ENCODE assay signal across 8 cellular contexts in genomic region chr10:119177708-119178370, GRCh38. TPM values are rescaled to one million over a fixed set of nuclear protein-coding genes. Genes with fewer than 3 reads are reported as not detected.
DNase-seq lines count a peak whose midpoint lies in the region; ATAC-seq, FAIRE-seq and TF ChIP-seq lines count a peak whose summit lies in the region.

No MANE protein-coding gene starts in this region.

- H3K4me3 ChIP-seq in skeletal muscle satellite cell (ENCODE audit: low read length), result peak overlapping the region; percentile 97

- H3K9ac ChIP-seq in skeletal muscle satellite cell (ENCODE audit: low read depth, low read length), result peak overlapping the region; percentile 97

- peaks cover 34% of the 10 kb centered on the region for H3K4me1 Mint-ChIP-seq in activated CD8-positive, alpha-beta memory T cell treated with anti-CD3 and anti-CD28 coated beads, Interleukin-2, amount 10 ng/mL, durations not matched to agents 7 days and 5 days

- ATAC-seq in GM19328 (IDR thresholded peaks at IDR 0.05; ENCODE audit: unreplicated experiment) (peak; percentile 27), HG03196 (IDR thresholded peaks at IDR 0.05; ENCODE audit: unreplicated experiment) (peak; percentile 11), left cardiac atrium (peak; percentile 2 to 11), HG02610 (IDR thresholded peaks at IDR 0.05; ENCODE audit: unreplicated experiment) (no peak), HG03469 (IDR thresholded peaks at IDR 0.05; ENCODE audit: unreplicated experiment) (no peak)
- peak; percentile 46 for ATAC-seq in activated CD8-positive, alpha-beta memory T cell treated with anti-CD3 and anti-CD28 coated beads, Interleukin-2, amount 10 ng/mL, durations not matched to agents 7 days and 5 days

- no peak for FAIRE-seq in D721Med (lab: Jason Lieb, UNC)

- H3K27me3 ChIP-seq in skeletal muscle satellite cell (ENCODE audit: control insufficient read depth, insufficient read depth, low read length), result no peaks in the 10 kb centered on the region

- peak overlapping the region; percentile 93 for H3K4me2 ChIP-seq in skeletal muscle satellite cell (ENCODE audit: low read length)

- peaks cover 25% of the 10 kb centered on the region for H3K4me1 ChIP-seq in skeletal muscle satellite cell (ENCODE audit: control insufficient read depth, insufficient read depth, low read length)

- peaks cover 22% of the 10 kb centered on the region for H3K36me3 ChIP-seq in skeletal muscle satellite cell (ENCODE audit: insufficient read depth, low read length)

- peak; percentile 75 for DNase-seq in activated CD8-positive, alpha-beta memory T cell treated with anti-CD3 and anti-CD28 coated beads, Interleukin-2, amount 10 ng/mL, durations not matched to agents 7 days and 5 days
- DNase-seq in left cardiac atrium, result no peak
- DNase-seq in D721Med (ENCODE audit: insufficient read length, low spot score), result no peak

- intact Hi-C loops in left cardiac atrium (cut with DNase I), result no loop called here

- CTCF ChIA-PET in activated CD8-positive, alpha-beta memory T cell treated with anti-CD3 and anti-CD28 coated beads, Interleukin-2, amount 10 ng/mL, durations not matched to agents 7 days and 5 days (lab: Charles Lee), result interaction anchor here (1.2 to 2.1 kb wide), 3 partner anchors 32 to 365 kb away, joined by 3 to 5 read pairs (median 3); partner anchors contain the start of gene RGS10

- H3K27ac Mint-ChIP-seq in activated CD8-positive, alpha-beta memory T cell treated with anti-CD3 and anti-CD28 coated beads, Interleukin-2, amount 10 ng/mL, durations not matched to agents 7 days and 5 days, result peak overlapping the region; percentile 97

- H3K4me3 Mint-ChIP-seq in activated CD8-positive, alpha-beta memory T cell treated with anti-CD3 and anti-CD28 coated beads, Interleukin-2, amount 10 ng/mL, durations not matched to agents 7 days and 5 days, result peak overlapping the region; percentile 96

- H3K36me3 Mint-ChIP-seq in activated CD8-positive, alpha-beta memory T cell treated with anti-CD3 and anti-CD28 coated beads, Interleukin-2, amount 10 ng/mL, durations not matched to agents 7 days and 5 days, result peaks cover 26% of the 10 kb centered on the region

- no peaks in the 10 kb centered on the region for H3K9me3 Mint-ChIP-seq in activated CD8-positive, alpha-beta memory T cell treated with anti-CD3 and anti-CD28 coated beads, Interleukin-2, amount 10 ng/mL, durations not matched to agents 7 days and 5 days (ENCODE audit: low read depth)

- H3K27me3 Mint-ChIP-seq in activated CD8-positive, alpha-beta memory T cell treated with anti-CD3 and anti-CD28 coated beads, Interleukin-2, amount 10 ng/mL, durations not matched to agents 7 days and 5 days, result no peaks in the 10 kb centered on the region

- TF ChIP-seq CTCF in D721Med (IDR thresholded peaks at IDR 0.05; ENCODE audit: insufficient read depth, missing control alignments), result no peak

- no peaks in the 10 kb centered on the region for H3K9me3 ChIP-seq in skeletal muscle satellite cell (replicated peaks; ENCODE audit: low read length)

RNA-seq across cellular contexts. Expression of gene PRDX3, which starts 0.8 kb away (rescaled TPM):
- 100 to 1,000 TPM; 124 to 166 TPM for total RNA-seq in activated CD8-positive, alpha-beta memory T cell treated with anti-CD3 and anti-CD28 coated beads, Interleukin-2, amount 10 ng/mL, durations not matched to agents 7 days and 5 days
- 100 to 1,000 TPM; 162 to 183 TPM for total RNA-seq in left cardiac atrium
- 164 and 171 TPM in 2 replicates for total RNA-seq in skeletal muscle satellite cell (2012; rRNA removed)

RNA-seq across cellular contexts. Expression of gene SFXN4, which starts 12.3 kb away (rescaled TPM):
- total RNA-seq in activated CD8-positive, alpha-beta memory T cell treated with anti-CD3 and anti-CD28 coated beads, Interleukin-2, amount 10 ng/mL, durations not matched to agents 7 days and 5 days, result 10 to 100 TPM; 29.9 to 33.4 TPM
- 10 to 100 TPM; 34.7 to 36.8 TPM for total RNA-seq in left cardiac atrium
- total RNA-seq in skeletal muscle satellite cell (2012; rRNA removed), result 17.5 and 26.0 TPM in 2 replicates

RNA-seq across cellular contexts. Expression of gene GRK5, which starts 29.5 kb away (rescaled TPM):
- total RNA-seq in activated CD8-positive, alpha-beta memory T cell treated with anti-CD3 and anti-CD28 coated beads, Interleukin-2, amount 10 ng/mL, durations not matched to agents 7 days and 5 days, result 10 to 100 TPM; 23.2 to 29.5 TPM
- 10 to 100 TPM; 36.4 to 60.1 TPM for total RNA-seq in left cardiac atrium
- total RNA-seq in skeletal muscle satellite cell (2012; rRNA removed), result 5.1 and 6.8 TPM in 2 replicates

Comparison
In these comparisons a context has a peak if more than half of its experiments do, and no peak if none do; other contexts are left out.
1. ATAC-seq: peak in GM19328 (single experiment), HG03196 (single experiment), activated CD8-positive, alpha-beta memory T cell treated with anti-CD3 and anti-CD28 coated beads, Interleukin-2, amount 10 ng/mL, durations not matched to agents 7 days and 5 days (single experiment) and left cardiac atrium (2 of 2); none in HG02610 (single experiment) and HG03469 (single experiment).